ENCODE assay signal across 19 cellular contexts in genomic region chr4:25949166-25949748, GRCh38. TPM values are rescaled to one million over a fixed set of nuclear protein-coding genes. Genes with fewer than 3 reads are reported as not detected.
A peak's percentile ranks its signal among the peaks of the same experiment; 100 is the strongest.
DNase-seq lines count a peak whose midpoint lies in the region; ATAC-seq and TF ChIP-seq lines count a peak whose summit lies in the region.
"Had no signal": no experiment of that assay in that cellular context is flagged by ENCODE, and none has a peak within 500 bp of the region (broad histone marks: within the 10 kb centered on the region; RNA-seq: fewer than 3 reads in every experiment).

No MANE protein-coding gene starts in this region.

- no peak overlapping the region for H3K56ac ChIP-seq in mesendoderm (ENCODE audit: low read length)

- no peak for TF ChIP-seq POLR2A in gastrocnemius medialis (IDR thresholded peaks at IDR 0.05)

- no peak for TF ChIP-seq CTCF in colonic mucosa (IDR thresholded peaks at IDR 0.05)
- no peak for TF ChIP-seq CTCF in gastrocnemius medialis (IDR thresholded peaks at IDR 0.05 in 4 of 5, conservative IDR thresholded peaks at IDR 0.05 in 1 of 5)

- H3K4me1 ChIP-seq in colonic mucosa (no peaks in the 10 kb centered on the region), mesendoderm (ENCODE audit: control insufficient read depth, low read depth, low read length) (peaks cover 11% of the 10 kb centered on the region), gastrocnemius medialis (no peaks in the 10 kb centered on the region)
- H3K4me1 ChIP-seq: parathyroid adenoma had no signal

- H3K9me3 ChIP-seq in colonic mucosa: no peaks in the 10 kb centered on the region
- no peaks in the 10 kb centered on the region for H3K9me3 ChIP-seq in gastrocnemius medialis
- H3K9me3 ChIP-seq: SJCRH30, spleen had no signal

- H3K27ac ChIP-seq in colonic mucosa (no peak overlapping the region), mesendoderm (ENCODE audit: low read depth, low read length) (no peak overlapping the region), gastrocnemius medialis (no peak overlapping the region)
- H3K27ac ChIP-seq: KMS-11, parathyroid adenoma, SJCRH30, spleen had no signal

- H3K9ac ChIP-seq in colonic mucosa (ENCODE audit: low read depth in 2 of 2, low read length in 2 of 2): no peak overlapping the region
- no peak overlapping the region for H3K9ac ChIP-seq in mesendoderm (ENCODE audit: low read length)
- H3K9ac ChIP-seq: KMS-11, parathyroid adenoma had no signal

- no peaks in the 10 kb centered on the region for H3K79me1 ChIP-seq in mesendoderm (ENCODE audit: low read length)

- H3K36me3 ChIP-seq in H7 (replicated peaks; ENCODE audit: control insufficient read depth, insufficient read depth, low read length) (no peaks in the 10 kb centered on the region), colonic mucosa (no peaks in the 10 kb centered on the region), mesendoderm (ENCODE audit: control insufficient read depth, insufficient read depth, low read length) (no peaks in the 10 kb centered on the region), gastrocnemius medialis (no peaks in the 10 kb centered on the region)
- H3K36me3 ChIP-seq: SJCRH30, spleen had no signal

- no peak overlapping the region for H3K23ac ChIP-seq in mesendoderm (ENCODE audit: low read length)

- in situ Hi-C loops in gastrocnemius medialis (cut with MboI; ENCODE audit: low sequenced_read_pairs in 4 of 4): loop anchor here in 1 of 4 donors (25.0 kb wide), 1 partner anchor 88 kb away; no protein-coding TSS in a partner anchor

- H2BK5ac ChIP-seq in mesendoderm (ENCODE audit: low read length): no peak overlapping the region

- H3K27me3 ChIP-seq in H7 (ENCODE audit: control insufficient read depth, insufficient read depth, low read length) (no peaks in the 10 kb centered on the region), colonic mucosa (no peaks in the 10 kb centered on the region), mesendoderm (ENCODE audit: insufficient read depth, low read length, poor library complexity) (no peaks in the 10 kb centered on the region), gastrocnemius medialis (no peaks in the 10 kb centered on the region)

- H2BK15ac ChIP-seq in mesendoderm (replicated peaks; ENCODE audit: low read depth): no peak overlapping the region

- no peaks in the 10 kb centered on the region for H3K79me2 ChIP-seq in mesendoderm (ENCODE audit: control insufficient read depth, insufficient read depth, low read length)
- H3K79me2 ChIP-seq: parathyroid adenoma had no signal

- no peak for ATAC-seq in gastrocnemius medialis
- no peak for ATAC-seq in GM18870 (IDR thresholded peaks at IDR 0.05; ENCODE audit: unreplicated experiment)
- ATAC-seq: activated naive CD8-positive, alpha-beta T cell treated with anti-CD3 and anti-CD28 coated beads, Interleukin-2, amount 50 U/mL, for 24 hours; stimulated activated naive CD8-positive, alpha-beta T cell treated with anti-CD3 and anti-CD28 coated beads, Interleukin-15, Interleukin-2, amounts not matched to agents 100 U/mL and 50 U/mL, for 24 hours had no signal

- H3K4me3 ChIP-seq in H7 (ENCODE audit: insufficient read depth, low read depth, low read length): no peak overlapping the region
- H3K4me3 ChIP-seq in colonic mucosa: no peak overlapping the region
- H3K4me3 ChIP-seq in mesendoderm (ENCODE audit: low read length): no peak overlapping the region
- H3K4me3 ChIP-seq in gastrocnemius medialis: no peak overlapping the region
- H3K4me3 ChIP-seq: SJCRH30, spleen had no signal

- no peak overlapping the region for H3K4ac ChIP-seq in mesendoderm (ENCODE audit: low read depth, low read length)

- H2AK5ac ChIP-seq in mesendoderm (ENCODE audit: low read length): no peak overlapping the region

- no peak overlapping the region for H2BK120ac ChIP-seq in mesendoderm (ENCODE audit: low read depth, low read length)

- H4K8ac ChIP-seq in mesendoderm (ENCODE audit: low read depth, low read length): no peak overlapping the region

- H3K18ac ChIP-seq in mesendoderm (ENCODE audit: low read length): no peak overlapping the region

- no peak overlapping the region for H3K4me2 ChIP-seq in mesendoderm (ENCODE audit: low read length)
- H3K4me2 ChIP-seq: KMS-11 had no signal

- intact Hi-C loops in colonic mucosa (cut with DNase I) (no loop called here), gastrocnemius medialis (cut with DNase I; ENCODE audit: low total_unique reads) (no loop called here)

- no peak overlapping the region for H4K5ac ChIP-seq in mesendoderm (ENCODE audit: low read length)

- DNase-seq in H7 (peak; percentile 70), NCI-H146 (lab: John Stamatoyannopoulos, UW) (peak; percentile 63), colonic mucosa (peak; percentile 45), mesendoderm (peak; percentile 93), gastrocnemius medialis (no peak), NCI-H2171 treated with DMSO at 0.1 percent for 48 hours (lab: John Stamatoyannopoulos, UW) (no peak), NCI-H1048 (lab: John Stamatoyannopoulos, UW) (no peak)
- DNase-seq: activated CD4-positive, alpha-beta T cell treated with anti-CD3 and anti-CD28 coated beads, Interleukin-2, amount 10 ng/mL, durations not matched to agents 7 days and 5 days; activated naive CD8-positive, alpha-beta T cell treated with anti-CD3 and anti-CD28 coated beads, Interleukin-2, amount 50 U/mL, for 24 hours; activated T-cell treated with anti-CD3 and anti-CD28 coated beads, Interleukin-2, amount 50 U/mL, for 24 hours; DND-41; islet precursor cell; spleen; stimulated activated naive CD8-positive, alpha-beta T cell treated with anti-CD3 and anti-CD28 coated beads, Interleukin-15, Interleukin-2, amounts not matched to agents 100 U/mL and 50 U/mL, for 24 hours; T-helper 9 cell had no signal

- WGBS in mesendoderm (ENCODE audit: extremely low coverage, insufficient coverage, low lambda C conversion rate): no CpG with 5 or more reads among the region's 6 CpGs

RNA-seq across cellular contexts. Expression of gene SMIM20, which starts 35.2 kb away (rescaled TPM):
- total RNA-seq in H7 (2014; rRNA removed; shearing (Covaris generic)): 55.3 and 81.1 TPM in 2 replicates
- total RNA-seq in colonic mucosa (10 to 100 TPM; 36.5 to 37.4 TPM), gastrocnemius medialis (10 to 100 TPM; 36.4 to 59.4 (median 48.3) TPM)
- 28.3 TPM for polyA plus RNA-seq in mesendoderm (2013, experiment 1 of 2)
- 28.3 TPM for polyA plus RNA-seq in mesendoderm (2013, experiment 2 of 2)

Comparison
In these comparisons a context has a peak if more than half of its experiments do, and no peak if none do; other contexts are left out.
1. DNase-seq: peak in H7 (single experiment), NCI-H146 (single experiment), colonic mucosa (single experiment) and mesendoderm (single experiment); none in gastrocnemius medialis (0 of 2), NCI-H2171 treated with DMSO at 0.1 percent for 48 hours (single experiment) and NCI-H1048 (single experiment).